In genomic region chr6:105348897-105349296, GRCh38 we compare ENCODE assay signal across 24 cellular contexts. TPM values are rescaled to one million over a fixed set of nuclear protein-coding genes. Genes with fewer than 3 reads are reported as not detected.
DNase-seq lines count a peak whose midpoint lies in the region; ATAC-seq and TF ChIP-seq lines count a peak whose summit lies in the region.
"Had no signal": no experiment of that assay in that cellular context is flagged by ENCODE, and none has a peak within 500 bp of the region (broad histone marks: within the 10 kb centered on the region; RNA-seq: fewer than 3 reads in every experiment).

No MANE protein-coding gene starts in this region.

- TF ChIP-seq CTCF in mammary epithelial cell (conservative IDR thresholded peaks at IDR 0.05 in 1 of 2, IDR thresholded peaks at IDR 0.05 in 1 of 2; ENCODE audit: extremely low read depth in 1 of 2, insufficient read depth in 1 of 2, low read depth in 1 of 2, low read length in 2 of 2) (no peak), MCF 10A (IDR thresholded peaks at IDR 0.05; ENCODE audit: unreplicated experiment) (no peak), epithelial cell of esophagus (IDR thresholded peaks at IDR 0.05; ENCODE audit: insufficient read depth, low read depth, low read length, missing control alignments) (no peak), foreskin keratinocyte (conservative IDR thresholded peaks at IDR 0.05) (no peak), right lobe of liver (IDR thresholded peaks at IDR 0.05) (no peak)

- no peaks in the 10 kb centered on the region for H3K9me3 Mint-ChIP-seq in MCF 10A (ENCODE audit: unreplicated experiment)
- H3K9me3 Mint-ChIP-seq: CD4-positive, alpha-beta T cell; CD8-positive, alpha-beta memory T cell; GM23338 had no signal

- no CpG with 5 or more reads among the region's 1 CpG for WGBS in mammary epithelial cell (ENCODE audit: low coverage, missing lambda C conversion rate)
- 100% methylated on average over 1 of the region's 1 CpG for WGBS in right lobe of liver (ENCODE audit: insufficient coverage, low coverage, low lambda C conversion rate, missing lambda C conversion rate)

- H3K36me3 Mint-ChIP-seq in MCF 10A (ENCODE audit: insufficient read depth, unreplicated experiment) = peaks cover 56% of the 10 kb centered on the region

- H3K4me1 ChIP-seq in mammary epithelial cell (ENCODE audit: insufficient read depth, low read length) (peaks cover 28% of the 10 kb centered on the region), foreskin keratinocyte (peaks cover 13% of the 10 kb centered on the region), right lobe of liver (no peaks in the 10 kb centered on the region)
- H3K4me1 ChIP-seq: A549; BLaER1 treated with 17β-estradiol and CSF1 and Interleukin-3, amounts not matched to agents 10 nM and 100 nM had no signal

- H3K9ac ChIP-seq in mammary epithelial cell (ENCODE audit: insufficient read depth, low read length) = no peak overlapping the region
- H3K9ac ChIP-seq: BLaER1 treated with 17β-estradiol and CSF1 and Interleukin-3, amounts not matched to agents 10 nM and 100 nM had no signal

- TF ChIP-seq POLR2A in right lobe of liver (IDR thresholded peaks at IDR 0.05) = no peak

- H3K27ac ChIP-seq in mammary epithelial cell (ENCODE audit: insufficient read depth, low read depth, low read length) (no peak overlapping the region), foreskin keratinocyte (no peak overlapping the region), right lobe of liver (no peak overlapping the region)
- H3K27ac ChIP-seq: 22Rv1; A549; BLaER1 treated with 17β-estradiol and CSF1 and Interleukin-3, amounts not matched to agents 10 nM and 100 nM had no signal

- H3K4me3 Mint-ChIP-seq in MCF 10A (ENCODE audit: unreplicated experiment) = no peak overlapping the region
- H3K4me3 Mint-ChIP-seq: CD14-positive monocyte; CD4-positive, alpha-beta T cell; CD8-positive, alpha-beta memory T cell; GM23338; H9 had no signal

- peaks cover 16% of the 10 kb centered on the region for H3K79me2 ChIP-seq in mammary epithelial cell (ENCODE audit: insufficient read depth, low read length)

- H3K4me1 Mint-ChIP-seq in MCF 10A (ENCODE audit: insufficient read depth, unreplicated experiment) = peaks cover 11% of the 10 kb centered on the region
- H3K4me1 Mint-ChIP-seq: CD14-positive monocyte; CD8-positive, alpha-beta memory T cell; GM23338; H9 had no signal

- no peak overlapping the region for H3K4me2 ChIP-seq in mammary epithelial cell (ENCODE audit: insufficient read depth, low read depth, low read length)
- H3K4me2 ChIP-seq: A549; BLaER1 treated with 17β-estradiol and CSF1 and Interleukin-3, amounts not matched to agents 10 nM and 100 nM; GM23338 had no signal

- intact Hi-C loops in mammary epithelial cell (cut with micrococcal nuclease) = no loop called here
- intact Hi-C loops in MCF 10A (cut with micrococcal nuclease) = no loop called here
- intact Hi-C loops in right lobe of liver (cut with DNase I) = no loop called here

- H3K27me3 ChIP-seq in mammary epithelial cell (ENCODE audit: insufficient read depth, low read length) (no peaks in the 10 kb centered on the region), foreskin keratinocyte (no peaks in the 10 kb centered on the region), right lobe of liver (no peaks in the 10 kb centered on the region)
- H3K27me3 ChIP-seq: BE2C; BLaER1 treated with 17β-estradiol and CSF1 and Interleukin-3, amounts not matched to agents 10 nM and 100 nM had no signal

- no peak overlapping the region for H2AFZ ChIP-seq in mammary epithelial cell (ENCODE audit: low read depth, low read length)
- H2AFZ ChIP-seq: GM23338 had no signal

- CTCF ChIA-PET in mammary epithelial cell (lab: Charles Lee; ENCODE audit: low non-redundant PET) = interaction anchor here (0.6 kb wide), 2 partner anchors 15 to 272 kb away, joined by 4 to 5 read pairs; no protein-coding TSS in a partner anchor
- CTCF ChIA-PET in MCF 10A (lab: Yijun Ruan, JAX) = interaction anchor here (0.7 to 1.8 kb wide), 4 partner anchors 21 to 279 kb away, joined by 3 to 5 read pairs (median 4); no protein-coding TSS in a partner anchor

- H3K4me3 ChIP-seq in mammary epithelial cell (replicated peaks in 1 of 3; ENCODE audit: insufficient read depth in 1 of 3, low read depth in 2 of 3, low read length in 3 of 3) = no peak overlapping the region
- no peak overlapping the region for H3K4me3 ChIP-seq in epithelial cell of esophagus (ENCODE audit: low read length)
- no peak overlapping the region for H3K4me3 ChIP-seq in right lobe of liver
- H3K4me3 ChIP-seq: A549; BLaER1 treated with 17β-estradiol and CSF1 and Interleukin-3, amounts not matched to agents 10 nM and 100 nM; GM12878; GM23338 had no signal

- in situ Hi-C loops in mammary epithelial cell (cut with MboI; ENCODE audit: low sequenced_read_pairs in 2 of 2) = no loop called here

- H4K20me1 ChIP-seq in mammary epithelial cell (ENCODE audit: insufficient read depth, low read length) = no peaks in the 10 kb centered on the region

- H3K36me3 ChIP-seq in mammary epithelial cell (ENCODE audit: insufficient read depth, low read length) (peaks cover 37% of the 10 kb centered on the region), right lobe of liver (peaks cover 0 to 12% (median 7%) of the 10 kb centered on the region in 4 donors)

- BruUV-seq in mammary epithelial cell (replicated peaks; lab: Mats Ljungman, UMichigan) (no TSS peak), MCF 10A (replicated peaks; lab: Mats Ljungman, UMichigan) (no TSS peak)

- peak; percentile 84 for ATAC-seq in foreskin keratinocyte
- no peak for ATAC-seq in right lobe of liver
- ATAC-seq in HG03457 (IDR thresholded peaks at IDR 0.05; ENCODE audit: unreplicated experiment) = no peak
- ATAC-seq: A549, GM12878, GM23338, HCT116 had no signal

- no peak overlapping the region for H3K27ac Mint-ChIP-seq in MCF 10A (ENCODE audit: low read depth, unreplicated experiment)
- H3K27ac Mint-ChIP-seq: CD4-positive, alpha-beta T cell; GM23338; H9 had no signal

- no peaks in the 10 kb centered on the region for H3K9me3 ChIP-seq in mammary epithelial cell (replicated peaks; ENCODE audit: insufficient read depth, low read length)
- no peaks in the 10 kb centered on the region for H3K9me3 ChIP-seq in right lobe of liver
- H3K9me3 ChIP-seq: A549, BE2C had no signal

- DNase-seq in mammary epithelial cell (peak; percentile 56), MCF 10A (ENCODE audit: unreplicated experiment) (no peak), epithelial cell of esophagus (ENCODE audit: low read depth) (peak; percentile 72), foreskin keratinocyte (peak in 1 of 2 donors; percentile 71), NCI-H446 (lab: John Stamatoyannopoulos, UW) (no peak), right lobe of liver (no peak)
- DNase-seq: ACHN; AML-193; BE2C; CD4-positive, alpha-beta T cell; CD8-positive, alpha-beta memory T cell; DMS 273 treated with DMSO at 0.1 percent for 48 hours; DMS79; EL; GDM1; H9 had no signal

- dilution Hi-C loops in mammary epithelial cell (cut with HindIII; ENCODE audit: low sequenced_read_pairs) = no loop called here

- H3K27me3 Mint-ChIP-seq in MCF 10A (ENCODE audit: insufficient read depth, unreplicated experiment) = no peaks in the 10 kb centered on the region
- H3K27me3 Mint-ChIP-seq: CD4-positive, alpha-beta T cell; CD8-positive, alpha-beta memory T cell had no signal

- POLR2A ChIA-PET in MCF 10A (lab: Yijun Ruan, JAX) = interaction anchor here (1.0 to 1.7 kb wide), 3 partner anchors 13 to 22 kb away, joined by 3 to 5 read pairs (median 3); no protein-coding TSS in a partner anchor

RNA-seq across cellular contexts. Expression of gene PREP, which starts 54.0 kb away (rescaled TPM):
- 100 to 1,000 TPM in 1 of 2 donors, 10 to 100 TPM in 1; 55.3 to 105 TPM for total RNA-seq in mammary epithelial cell
- 65.3 TPM for polyA plus RNA-seq in mammary epithelial cell
- 108 TPM for polyA minus RNA-seq in mammary epithelial cell
- total RNA-seq in MCF 10A (2022) = 57.8 and 67.6 TPM in 2 replicates
- total RNA-seq in foreskin keratinocyte = 51.5 and 61.2 TPM in 2 replicates
- 43.2 and 52.7 TPM in 2 replicates for polyA plus RNA-seq in foreskin keratinocyte
- 10 to 100 TPM; 14.8 to 18.8 (median 16.7) TPM for total RNA-seq in right lobe of liver

Comparison
In these comparisons a context has a peak if more than half of its experiments do, and no peak if none do; other contexts are left out.
1. DNase-seq: peak in mammary epithelial cell (single experiment) and epithelial cell of esophagus (single experiment); none in MCF 10A (single experiment), NCI-H446 (0 of 2) and right lobe of liver (0 of 3).